ENCODE assay signal across 22 cellular contexts in genomic region chr17:17017343-17018014, GRCh38. TPM values are rescaled to one million over a fixed set of nuclear protein-coding genes. Genes with fewer than 3 reads are reported as not detected.
DNase-seq lines count a peak whose midpoint lies in the region; ATAC-seq, FAIRE-seq and TF ChIP-seq lines count a peak whose summit lies in the region.
"Had no signal": no experiment of that assay in that cellular context is flagged by ENCODE, and none has a peak within 500 bp of the region (broad histone marks: within the 10 kb centered on the region; RNA-seq: fewer than 3 reads in every experiment).

No MANE protein-coding gene starts in this region.

- no peaks in the 10 kb centered on the region for H3F3A ChIP-seq in GM23338 (replicated peaks; ENCODE audit: low read depth)

- H3K79me2 ChIP-seq in parathyroid adenoma (no peaks in the 10 kb centered on the region), GM23338 (replicated peaks; ENCODE audit: insufficient read depth) (no peaks in the 10 kb centered on the region)

- TF ChIP-seq CTCF in left ventricle myocardium inferior (IDR thresholded peaks at IDR 0.05; ENCODE audit: borderline replicate concordance): no peak
- TF ChIP-seq CTCF in body of pancreas (IDR thresholded peaks at IDR 0.05): no peak
- TF ChIP-seq CTCF in parathyroid adenoma (IDR thresholded peaks at IDR 0.05): no peak
- no peak for TF ChIP-seq CTCF in chondrocyte (IDR thresholded peaks at IDR 0.05)
- TF ChIP-seq CTCF in GM23338 (conservative IDR thresholded peaks at IDR 0.05; ENCODE audit: low read depth in 2 of 2): no peak

- H3K4me1 ChIP-seq in left ventricle myocardium inferior: peaks cover 20% of the 10 kb centered on the region
- H3K4me1 ChIP-seq in body of pancreas: peaks cover 57% of the 10 kb centered on the region
- peaks cover 29% of the 10 kb centered on the region for H3K4me1 ChIP-seq in parathyroid adenoma
- H3K4me1 ChIP-seq in GM23338 (ENCODE audit: insufficient read depth): no peaks in the 10 kb centered on the region
- H3K4me1 ChIP-seq: right lobe of liver had no signal

- FAIRE-seq in urothelium cell line (lab: Jason Lieb, UNC): no peak
- FAIRE-seq: endometrium had no signal

- H3K9ac ChIP-seq in parathyroid adenoma: no peak overlapping the region
- H3K9ac ChIP-seq: KMS-11 had no signal

- H3K27me3 ChIP-seq in left ventricle myocardium inferior (ENCODE audit: low read depth) (no peaks in the 10 kb centered on the region), body of pancreas (no peaks in the 10 kb centered on the region), parathyroid adenoma (ENCODE audit: control insufficient read depth, insufficient read depth, low read length) (no peaks in the 10 kb centered on the region), GM23338 (ENCODE audit: insufficient read depth) (no peaks in the 10 kb centered on the region)
- H3K27me3 ChIP-seq: right lobe of liver, vagina had no signal

- no peak for TF ChIP-seq POLR2A in body of pancreas (IDR thresholded peaks at IDR 0.05)

- no peaks in the 10 kb centered on the region for H3K9me3 ChIP-seq in left ventricle myocardium inferior (replicated peaks)
- H3K9me3 ChIP-seq in body of pancreas: no peaks in the 10 kb centered on the region
- H3K9me3 ChIP-seq in parathyroid adenoma (ENCODE audit: control insufficient read depth, low read length): no peaks in the 10 kb centered on the region
- H3K9me3 ChIP-seq: right lobe of liver, vagina had no signal

- H4K20me1 ChIP-seq in GM23338 (replicated peaks; ENCODE audit: insufficient read depth): no peaks in the 10 kb centered on the region

- H3K27ac Mint-ChIP-seq in chondrocyte (ENCODE audit: unreplicated experiment): no peak overlapping the region
- no peak overlapping the region for H3K27ac Mint-ChIP-seq in GM23338

- H3K36me3 ChIP-seq in left ventricle myocardium inferior (no peaks in the 10 kb centered on the region), body of pancreas (replicated peaks in 1 of 2; ENCODE audit: insufficient read depth in 1 of 2, low read depth in 2 of 2) (no peaks in the 10 kb centered on the region), parathyroid adenoma (ENCODE audit: control insufficient read depth, insufficient read depth, low read length) (no peaks in the 10 kb centered on the region), GM23338 (ENCODE audit: insufficient read depth) (no peaks in the 10 kb centered on the region)
- H3K36me3 ChIP-seq: right lobe of liver, vagina had no signal

- H3K4me3 Mint-ChIP-seq in chondrocyte (ENCODE audit: unreplicated experiment) (no peak overlapping the region), GM23338 (no peak overlapping the region)
- H3K4me3 Mint-ChIP-seq: activated CD4-positive, alpha-beta T cell treated with anti-CD3 and anti-CD28 coated beads, Interleukin-2, amount 10 ng/mL, durations not matched to agents 24 days and 14 days; stimulated activated naive CD8-positive, alpha-beta T cell treated with anti-CD3 and anti-CD28 coated beads, Interleukin-15, amount 100 ng/mL, for 72 hours had no signal

- H3K27ac ChIP-seq in left ventricle myocardium inferior (replicated peaks) (no peak overlapping the region), body of pancreas (peak overlapping the region; percentile 77 to 89 (median 89)), parathyroid adenoma (peak overlapping the region; percentile 84), GM23338 (ENCODE audit: low read depth) (no peak overlapping the region)
- H3K27ac ChIP-seq: KMS-11, right lobe of liver, vagina had no signal

- no peaks in the 10 kb centered on the region for H3K36me3 Mint-ChIP-seq in chondrocyte (ENCODE audit: low read depth)
- H3K36me3 Mint-ChIP-seq in GM23338 (ENCODE audit: low read depth): no peaks in the 10 kb centered on the region

- H3K4me1 Mint-ChIP-seq in chondrocyte (ENCODE audit: low read depth): peaks cover 25% of the 10 kb centered on the region
- H3K4me1 Mint-ChIP-seq in GM23338: peaks cover 5% of the 10 kb centered on the region; the same call in 1 of the 3 replicates

- intact Hi-C loops in cardiac septum (cut with DNase I) (no loop called here), left ventricle myocardium inferior (cut with micrococcal nuclease) (no loop called here), body of pancreas (cut with DNase I) (no loop called here)

- peaks cover 4% of the 10 kb centered on the region for H3K9me3 Mint-ChIP-seq in chondrocyte (ENCODE audit: low read depth)
- H3K9me3 Mint-ChIP-seq in GM23338: peaks cover 3% of the 10 kb centered on the region; the same call in 2 of the 3 replicates
- H3K9me3 Mint-ChIP-seq: activated CD4-positive, alpha-beta T cell treated with anti-CD3 and anti-CD28 coated beads, Interleukin-2, amount 10 ng/mL, durations not matched to agents 24 days and 14 days; stimulated activated naive CD8-positive, alpha-beta T cell treated with anti-CD3 and anti-CD28 coated beads, Interleukin-15, amount 100 ng/mL, for 72 hours had no signal

- H2AFZ ChIP-seq in parathyroid adenoma (no peak overlapping the region), GM23338 (no peak overlapping the region)

- H3K9me2 ChIP-seq in GM23338 (ENCODE audit: insufficient read depth): no peaks in the 10 kb centered on the region

- peak; percentile 36 for DNase-seq in cardiac septum (ENCODE audit: low spot score)
- DNase-seq in left ventricle myocardium inferior: no peak
- peak in 1 of 4 donors; percentile 7 for DNase-seq in body of pancreas
- no peak for DNase-seq in T-helper 9 cell
- no peak for DNase-seq in chondrocyte (ENCODE audit: low spot score)
- DNase-seq in urothelium cell line (ENCODE audit: low spot score): no peak
- DNase-seq in GM23338 (ENCODE audit: low spot score): no peak
- DNase-seq: ACHN; activated CD4-positive, alpha-beta T cell treated with anti-CD3 and anti-CD28 coated beads, Interleukin-2, amount 10 ng/mL, durations not matched to agents 24 days and 14 days; activated CD8-positive, alpha-beta memory T cell treated with anti-CD3 and anti-CD28 coated beads, Interleukin-2, amount 50 U/mL, for 4 hours; activated naive CD4-positive, alpha-beta T cell; NCI-H1092; NCI-H2029 treated with DMSO at 0.1 percent for 48 hours; NCI-H510A; nucleus accumbens; RPMI8226; stimulated activated naive CD8-positive, alpha-beta T cell treated with anti-CD3 and anti-CD28 coated beads, Interleukin-15, amount 100 ng/mL, for 72 hours had no signal

- no peak for ATAC-seq in body of pancreas
- no peak for ATAC-seq in GM23338

- H3K4me2 ChIP-seq in parathyroid adenoma (ENCODE audit: low read length): no peak overlapping the region
- no peak overlapping the region for H3K4me2 ChIP-seq in GM23338
- H3K4me2 ChIP-seq: KMS-11 had no signal

- H3K27me3 Mint-ChIP-seq in chondrocyte (ENCODE audit: low read depth) (no peaks in the 10 kb centered on the region), GM23338 (ENCODE audit: insufficient read depth, low read depth, poor library complexity) (peaks cover 11% of the 10 kb centered on the region)
- H3K27me3 Mint-ChIP-seq: stimulated activated naive CD8-positive, alpha-beta T cell treated with anti-CD3 and anti-CD28 coated beads, Interleukin-15, amount 100 ng/mL, for 72 hours had no signal

- H3K4me3 ChIP-seq in left ventricle myocardium inferior (no peak overlapping the region), body of pancreas (no peak overlapping the region), parathyroid adenoma (ENCODE audit: low read depth, low read length) (no peak overlapping the region), GM23338 (no peak overlapping the region)
- H3K4me3 ChIP-seq: right lobe of liver, vagina had no signal

- 93 to 97% methylated on average over 8 of the region's 8 CpGs for WGBS in body of pancreas, 2 donors

TF ChIP-seq in GM23338, 12 proteins besides CTCF, POLR2A, EP300 and RAD21 (continues in another document):
- TF ChIP-seq EZH2phosphoT487 (IDR thresholded peaks at IDR 0.05; ENCODE audit: unreplicated experiment): no peak

RNA-seq across cellular contexts. Expression of gene MPRIP, which starts 24.8 kb away (rescaled TPM):
- total RNA-seq in cardiac septum (554 TPM), left ventricle myocardium inferior (350 TPM), body of pancreas (100 to 1,000 TPM; 147 to 269 TPM), chondrocyte (197 to 352 TPM (median 345 TPM) in 3 replicates)
- 84.6 and 113 TPM in 2 replicates for total RNA-seq in GM23338 (2014; rRNA removed; shearing (Covaris generic))
- 36.5 and 39.3 TPM in 2 replicates for polyA plus RNA-seq in GM23338 (2016; fragmentation: Nextera tagmentation; extraction: Ambion mirVana)

RNA-seq across cellular contexts. Expression of gene TNFRSF13B, which starts 45.6 kb away (rescaled TPM):
- total RNA-seq in cardiac septum (not detected), left ventricle myocardium inferior (not detected), body of pancreas (not detected), chondrocyte (not detected in 3 replicates)
- total RNA-seq in GM23338 (2014; rRNA removed; shearing (Covaris generic)): not detected in 2 replicates
- 0.16 and 0.24 TPM in 2 replicates for polyA plus RNA-seq in GM23338 (2016; fragmentation: Nextera tagmentation; extraction: Ambion mirVana)
- total RNA-seq: activated CD4-positive, alpha-beta T cell treated with anti-CD3 and anti-CD28 coated beads, Interleukin-2, amount 10 ng/mL, durations not matched to agents 24 days and 14 days; vagina had no signal

Comparison
In these comparisons a context has a peak if more than half of its experiments do, and no peak if none do; other contexts are left out.
1. H3K27ac ChIP-seq: peak in body of pancreas (4 of 4) and parathyroid adenoma (single experiment); none in left ventricle myocardium inferior (single experiment) and GM23338 (single experiment).